ENCODE assay signal across 1 cellular context in genomic region chr10:97553575-97554100, GRCh38.
TF ChIP-seq lines count a peak whose summit lies in the region.

No MANE protein-coding gene starts in this region.

TF ChIP-seq in GM12878, 131 proteins besides CTCF, POLR2A, EP300 and RAD21:
- TF ChIP-seq SMC3 (IDR thresholded peaks at IDR 0.05; ENCODE audit: borderline replicate concordance, low read length): peak; percentile 72; the same call in 1 of the 2 replicates
- no peak for TF ChIP-seq MTA3 (IDR thresholded peaks at IDR 0.05; ENCODE audit: borderline replicate concordance, low read length)
- no peak for TF ChIP-seq CHD2 (IDR thresholded peaks at IDR 0.05; ENCODE audit: borderline replicate concordance, low read depth, low read length)
- no peak for TF ChIP-seq ZBED1 (IDR thresholded peaks at IDR 0.05; ENCODE audit: borderline replicate concordance)
- TF ChIP-seq HSF1 (IDR thresholded peaks at IDR 0.05; ENCODE audit: low read depth, low read length): no peak
- TF ChIP-seq CREM (IDR thresholded peaks at IDR 0.05; ENCODE audit: low read depth): 0 out of 2 replicates have a peak, but pooled peaks have one; percentile 39
- TF ChIP-seq SMARCA5 (IDR thresholded peaks at IDR 0.05): peak; percentile 49; the same call in 1 of the 2 replicates
- TF ChIP-seq USF1 (IDR thresholded peaks at IDR 0.05; ENCODE audit: borderline replicate concordance, extremely low read length, insufficient read depth, low read depth, low read length): no peak
- no peak for TF ChIP-seq RB1 (IDR thresholded peaks at IDR 0.05; ENCODE audit: borderline replicate concordance)
- peak; percentile 45; the same call in 1 of the 2 replicates for TF ChIP-seq YY1 (IDR thresholded peaks at IDR 0.05; ENCODE audit: low read depth, low read length)
